Comparison of ENCODE assay signal across 16 cellular contexts in genomic region chr10:88249450-88249849, GRCh38.
DNase-seq lines count a peak whose midpoint lies in the region; ATAC-seq and TF ChIP-seq lines count a peak whose summit lies in the region.
"Had no signal": no experiment of that assay in that cellular context is flagged by ENCODE, and none has a peak within 500 bp of the region (broad histone marks: within the 10 kb centered on the region; RNA-seq: fewer than 3 reads in every experiment).

No MANE protein-coding gene starts in this region.

- H3K9me1 ChIP-seq in IMR-90 (ENCODE audit: insufficient read depth, low read length): peaks cover 5% of the 10 kb centered on the region; the same call in 1 of the 2 replicates

- no peak overlapping the region for H3K23ac ChIP-seq in IMR-90 (ENCODE audit: low read depth, low read length)

- in situ Hi-C loops in IMR-90 (cut with MboI; ENCODE audit: low sequenced_read_pairs): no loop called here
- in situ Hi-C loops in brain microvascular endothelial cell (cut with HindIII; ENCODE audit: low pct_ligation_motif_present, low sequenced_read_pairs): no loop called here

- BruUV-seq in IMR-90 (replicated peaks; lab: Mats Ljungman, UMichigan): no TSS peak

- no peak overlapping the region for H2BK20ac ChIP-seq in IMR-90 (ENCODE audit: low read depth, low read length)

- H3K4me1 ChIP-seq in IMR-90 (ENCODE audit: control insufficient read depth, insufficient read depth, low read length): peaks cover 3% of the 10 kb centered on the region

- H2BK5ac ChIP-seq in IMR-90 (ENCODE audit: low read depth, low read length, poor library complexity, severe bottlenecking): no peak overlapping the region

- H3K56ac ChIP-seq in IMR-90 (ENCODE audit: extremely low read depth, insufficient read depth, low read length): no peak overlapping the region

- no peak overlapping the region for H4K8ac ChIP-seq in IMR-90 (ENCODE audit: low read depth in 2 of 2, low read length in 2 of 2)

- no peak overlapping the region for H2BK15ac ChIP-seq in IMR-90 (ENCODE audit: low read depth, low read length)

- no peak overlapping the region for H4K91ac ChIP-seq in IMR-90 (ENCODE audit: insufficient read depth, low read depth, low read length)

- CTCF ChIA-PET in IMR-90 (lab: Yijun Ruan, JAX): no interaction called here

- H3K36me3 ChIP-seq in IMR-90 (ENCODE audit: control insufficient read depth, insufficient read depth, low read length) (no peaks in the 10 kb centered on the region), brain microvascular endothelial cell (replicated peaks) (no peaks in the 10 kb centered on the region)
- H3K36me3 ChIP-seq: BE2C had no signal

- H2AFZ ChIP-seq in IMR-90 (replicated peaks; ENCODE audit: low read length, poor library complexity): no peak overlapping the region
- H2AFZ ChIP-seq: GM23338 had no signal

- no peaks in the 10 kb centered on the region for H3K79me1 ChIP-seq in IMR-90 (ENCODE audit: low read depth in 1 of 2, low read length in 2 of 2)

- POLR2A ChIA-PET in IMR-90 (lab: Charles Lee; ENCODE audit: unreplicated experiment): no interaction called here

- H2AK9ac ChIP-seq in IMR-90 (replicated peaks; ENCODE audit: low read depth, low read length, poor library complexity): no peak overlapping the region

- H3K4ac ChIP-seq in IMR-90 (ENCODE audit: low read depth, low read length): no peak overlapping the region

- H4K20me1 ChIP-seq in IMR-90 (ENCODE audit: insufficient read depth, low read length): no peaks in the 10 kb centered on the region

- no peak overlapping the region for H3K4me2 ChIP-seq in IMR-90 (ENCODE audit: low read depth, low read length)
- H3K4me2 ChIP-seq: GM23338 had no signal

- H3K14ac ChIP-seq in IMR-90 (replicated peaks; ENCODE audit: low read depth, low read length): peak overlapping the region; percentile 34; the same call in 1 of the 2 replicates

- TF ChIP-seq RAD21 in IMR-90 (IDR thresholded peaks at IDR 0.05; ENCODE audit: low read length): no peak

- H3K27me3 ChIP-seq in IMR-90 (ENCODE audit: control insufficient read depth, insufficient read depth, low read length) (no peaks in the 10 kb centered on the region), brain microvascular endothelial cell (replicated peaks) (no peaks in the 10 kb centered on the region)
- H3K27me3 ChIP-seq: BE2C had no signal

- DNase-seq in EH (ENCODE audit: low read depth) (peak; percentile 18), IMR-90 (no peak), brain microvascular endothelial cell (peak; percentile 22), islet precursor cell (peak; percentile 67), globus pallidus (ENCODE audit: low spot score) (no peak), NCI-H774 (lab: John Stamatoyannopoulos, UW) (no peak)
- DNase-seq in activated CD4-positive, CD25-positive, alpha-beta regulatory T cell treated with anti-CD3 and anti-CD28 coated beads, Interleukin-2, amount 50 U/mL, for 72 hours: no peak
- DNase-seq: BE2C; CD4-positive, alpha-beta memory T cell; DMS153; DMS79 treated with DMSO at 0.1 percent for 48 hours; GF-D8; H7 had no signal

- no peak for ATAC-seq in IMR-90 (ENCODE audit: low read depth)
- ATAC-seq in HG03354 (IDR thresholded peaks at IDR 0.05; ENCODE audit: poor library complexity, severe bottlenecking, unreplicated experiment): no peak
- ATAC-seq: GM23338 had no signal

- H4K5ac ChIP-seq in IMR-90 (ENCODE audit: low read depth, low read length): no peak overlapping the region

- H3K27ac ChIP-seq in IMR-90 (ENCODE audit: insufficient read depth, low read length) (no peak overlapping the region), brain microvascular endothelial cell (no peak overlapping the region)
- H3K27ac ChIP-seq: C4-2B had no signal

- no peak overlapping the region for H3K9ac ChIP-seq in IMR-90 (ENCODE audit: low read depth, low read length)

- no peak overlapping the region for H2BK120ac ChIP-seq in IMR-90 (ENCODE audit: low read depth, low read length)

- intact Hi-C loops in IMR-90 (cut with micrococcal nuclease): loop anchor here (10.0 kb wide), 1 partner anchor 385 kb away; the partner anchor contains the start of genes KLLN and PTEN

- TF ChIP-seq CTCF in IMR-90 (conservative IDR thresholded peaks at IDR 0.05; ENCODE audit: low read depth, low read length) (no peak), brain microvascular endothelial cell (IDR thresholded peaks at IDR 0.05; ENCODE audit: low read depth, low read length, missing control alignments) (no peak)

- no peak overlapping the region for H3K4me3 ChIP-seq in IMR-90 (ENCODE audit: insufficient read depth, low read depth, low read length)
- H3K4me3 ChIP-seq in brain microvascular endothelial cell (ENCODE audit: low read depth, low read length): no peak overlapping the region
- H3K4me3 ChIP-seq: GM23338 had no signal

- H3K18ac ChIP-seq in IMR-90 (ENCODE audit: low read depth, low read length): no peak overlapping the region

- H2AK5ac ChIP-seq in IMR-90 (ENCODE audit: low read depth, low read length): no peak overlapping the region

- dilution Hi-C loops in IMR-90 (cut with HindIII; ENCODE audit: low sequenced_read_pairs, unreplicated experiment): no loop called here

- 83% methylated on average over 1 of the region's 2 CpGs; no CpG with 5 or more reads in 1 of the 2 experiments for WGBS in IMR-90 (ENCODE audit: extremely low coverage in 2 of 2, insufficient read length in 1 of 2), 2 experiments

- no peak for TF ChIP-seq POLR2A in IMR-90 (IDR thresholded peaks at IDR 0.05; ENCODE audit: low read depth, low read length)

- H3K9me3 ChIP-seq in IMR-90 (ENCODE audit: control insufficient read depth, insufficient read depth, low read length): no peaks in the 10 kb centered on the region
- H3K9me3 ChIP-seq: BE2C had no signal

TF ChIP-seq in IMR-90, 13 proteins besides CTCF, POLR2A, EP300 and RAD21:
- TF ChIP-seq FOS (IDR thresholded peaks at IDR 0.05; ENCODE audit: low read depth, low read length): no peak
- TF ChIP-seq BHLHE40 (IDR thresholded peaks at IDR 0.05; ENCODE audit: low read depth, low read length): no peak
- no peak for TF ChIP-seq NFE2L2 (IDR thresholded peaks at IDR 0.05; ENCODE audit: low read depth, low read length)
- no peak for TF ChIP-seq SMC3 (IDR thresholded peaks at IDR 0.05; ENCODE audit: low read depth, low read length)
- no peak for TF ChIP-seq RCOR1 (IDR thresholded peaks at IDR 0.05; ENCODE audit: insufficient replicate concordance, low read length)
- no peak for TF ChIP-seq MAFK (IDR thresholded peaks at IDR 0.05; ENCODE audit: low read depth, low read length)
TF ChIP-seq in IMR-90: peak in this region for 0.

Comparison
In these comparisons a context has a peak if more than half of its experiments do, and no peak if none do; other contexts are left out.
1. DNase-seq: peak in EH (single experiment), brain microvascular endothelial cell (single experiment) and islet precursor cell (single experiment); none in IMR-90 (single experiment), globus pallidus (single experiment), NCI-H774 (single experiment) and activated CD4-positive, CD25-positive, alpha-beta regulatory T cell treated with anti-CD3 and anti-CD28 coated beads, Interleukin-2, amount 50 U/mL, for 72 hours (single experiment).